ENCODE assay signal across 30 cellular contexts in the genomic region with DNA sequence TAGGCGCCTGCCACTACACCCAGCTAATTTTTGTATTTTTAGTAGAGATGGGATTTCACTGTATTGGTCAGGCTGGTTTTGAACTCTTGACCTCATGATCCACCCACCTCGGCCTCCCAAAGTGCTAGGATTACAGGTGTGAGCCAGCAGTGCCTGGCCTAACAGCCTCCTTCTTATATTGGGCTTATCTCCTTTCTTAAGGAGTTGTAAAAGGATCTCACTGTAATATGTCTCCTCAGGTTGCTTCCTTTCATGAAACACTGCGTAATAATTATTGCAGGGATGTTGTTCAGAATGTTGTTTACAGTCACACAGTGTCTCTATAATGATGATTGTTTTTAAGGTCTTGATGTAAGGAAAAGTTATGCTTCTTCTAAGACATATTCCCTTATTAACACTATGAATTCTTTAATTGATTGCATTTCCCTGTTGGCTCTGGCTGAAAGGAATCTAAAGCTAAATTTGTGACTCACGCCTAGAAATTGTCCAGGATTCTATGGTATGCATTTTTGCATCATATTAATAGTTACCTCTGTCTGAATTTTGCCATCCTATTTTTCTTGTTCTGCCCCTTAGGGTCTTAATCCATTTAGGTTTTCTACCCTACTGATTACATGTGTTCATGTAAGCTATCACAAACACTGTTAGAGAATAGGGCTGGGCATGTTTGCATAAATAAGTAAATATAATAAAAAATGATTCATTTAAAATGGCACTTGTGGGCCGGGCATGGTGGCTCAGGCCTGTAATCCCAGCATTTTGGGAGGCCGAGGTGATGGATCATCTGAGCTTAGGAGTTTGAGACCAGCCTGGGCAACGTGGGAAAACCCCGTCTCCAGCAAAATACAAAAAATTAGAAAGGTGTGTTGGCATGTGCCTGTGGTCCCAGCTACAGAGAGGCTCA. TPM values are rescaled to one million over a fixed set of nuclear protein-coding genes. Genes with fewer than 3 reads are reported as not detected.
A peak's percentile ranks its signal among the peaks of the same experiment; 100 is the strongest.
DNase-seq lines count a peak whose midpoint lies in the region; ATAC-seq and TF ChIP-seq lines count a peak whose summit lies in the region.
"Had no signal": no experiment of that assay in that cellular context is flagged by ENCODE, and none has a peak within 500 bp of the region (broad histone marks: within the 10 kb centered on the region; RNA-seq: fewer than 3 reads in every experiment).

No MANE protein-coding gene starts in this region.

- DNase-seq in ELR (ENCODE audit: low read depth) (peak; percentile 31), PC-3 (peak; percentile 59), chondrocyte (ENCODE audit: low spot score) (no peak), spleen (no peak)
- no peak for DNase-seq in activated naive CD4-positive, alpha-beta T cell treated with Interleukin-2 at 50 U/mL for 16 hours
- no peak for DNase-seq in activated T-cell treated with anti-CD3 and anti-CD28 coated beads, Interleukin-2, amount 50 U/mL, for 1 hour
- DNase-seq: activated CD4-positive, alpha-beta memory T cell treated with anti-CD3 and anti-CD28 coated beads, Interleukin-2, amount 10 ng/mL, durations not matched to agents 7 days and 5 days; activated CD4-positive, alpha-beta T cell treated with anti-CD3 and anti-CD28 coated beads for 1 hour; activated CD8-positive, alpha-beta memory T cell treated with anti-CD3 and anti-CD28 coated beads, Interleukin-2, amount 50 U/mL, for 48 hours; activated naive CD8-positive, alpha-beta T cell treated with anti-CD3 and anti-CD28 coated beads, Interleukin-2, amount 10 ng/mL, durations not matched to agents 7 days and 5 days; body of pancreas; cerebellar nuclear complex; DMS79; head of caudate nucleus; MG63; NCI-H2029 treated with DMSO at 0.1 percent for 48 hours; NCI-H2227 treated with DMSO at 0.1 percent for 48 hours; NCI-H748 treated with DMSO at 0.1 percent for 48 hours; posterior cingulate gyrus; right cardiac atrium; stimulated activated naive B cell treated with anti-CD40 and anti-IgM and Interleukin-4, amounts not matched to agents 10 μg/mL and 1 μg/mL and 100 μg/mL, for 72 hours; T-helper 2 cell had no signal

- H4K20me1 ChIP-seq in PC-3 (ENCODE audit: low read length), result no peaks in the 10 kb centered on the region
- H4K20me1 ChIP-seq: BLaER1 treated with 17β-estradiol and CSF1 and Interleukin-3, amounts not matched to agents 10 nM and 100 nM had no signal

- H3K79me2 ChIP-seq in PC-3 (ENCODE audit: low read length), result no peaks in the 10 kb centered on the region

- no peaks in the 10 kb centered on the region for H3K9me3 Mint-ChIP-seq in chondrocyte (ENCODE audit: low read depth)
- H3K9me3 Mint-ChIP-seq: activated CD4-positive, alpha-beta memory T cell treated with anti-CD3 and anti-CD28 coated beads, Interleukin-2, amount 10 ng/mL, durations not matched to agents 7 days and 5 days; activated naive CD8-positive, alpha-beta T cell treated with anti-CD3 and anti-CD28 coated beads, Interleukin-2, amount 10 ng/mL, durations not matched to agents 7 days and 5 days; activated T-helper 2 cell treated with anti-CD3 and anti-CD28 coated beads, Interferon-gamma antibody, Interleukin-2, Interleukin-4, amounts not matched to agents 10 μg/mL and 5 μg/mL and 100 μg/mL, durations not matched to agents 14 hours and 24 hours and 36 hours; GM23338; neural progenitor cell; stimulated activated naive B cell treated with anti-CD40 and anti-IgM and Interleukin-4, amounts not matched to agents 10 μg/mL and 1 μg/mL and 100 μg/mL, for 72 hours had no signal

- intact Hi-C loops in PC-3 (cut with micrococcal nuclease) (loop anchor here (2.0 kb wide), 1 partner anchor 24 kb away; a partner anchor contains a TSS), spleen (cut with DNase I; ENCODE audit: low total_unique reads) (no loop called here)

- no peak for TF ChIP-seq POLR2A in spleen (IDR thresholded peaks at IDR 0.05)

- H3K9me3 ChIP-seq in PC-3 (ENCODE audit: low read length), result no peaks in the 10 kb centered on the region
- H3K9me3 ChIP-seq in mucosa of stomach (ENCODE audit: control insufficient read depth, low read length), result no peaks in the 10 kb centered on the region
- no peaks in the 10 kb centered on the region for H3K9me3 ChIP-seq in spleen
- H3K9me3 ChIP-seq: BLaER1 treated with 17β-estradiol and CSF1 and Interleukin-3, amounts not matched to agents 10 nM and 100 nM; body of pancreas; MG63 had no signal

- WGBS in spleen, 5 donors, result 85 to 96% (median 92%) methylated on average over 8 of the region's 8 CpGs

- H3F3A ChIP-seq in PC-3 (ENCODE audit: low read length, unreplicated experiment), result no peaks in the 10 kb centered on the region

- peak overlapping the region; percentile 4 for H3K27ac Mint-ChIP-seq in chondrocyte (ENCODE audit: unreplicated experiment)
- H3K27ac Mint-ChIP-seq: activated CD4-positive, alpha-beta memory T cell treated with anti-CD3 and anti-CD28 coated beads, Interleukin-2, amount 10 ng/mL, durations not matched to agents 7 days and 5 days; activated naive CD8-positive, alpha-beta T cell treated with anti-CD3 and anti-CD28 coated beads, Interleukin-2, amount 10 ng/mL, durations not matched to agents 7 days and 5 days; activated T-helper 2 cell treated with anti-CD3 and anti-CD28 coated beads, Interferon-gamma antibody, Interleukin-2, Interleukin-4, amounts not matched to agents 10 μg/mL and 5 μg/mL and 100 μg/mL, durations not matched to agents 14 hours and 24 hours and 36 hours; GM23338; neural progenitor cell; stimulated activated naive B cell treated with anti-CD40 and anti-IgM and Interleukin-4, amounts not matched to agents 10 μg/mL and 1 μg/mL and 100 μg/mL, for 72 hours had no signal

- H3K9ac ChIP-seq in PC-3 (ENCODE audit: low read length), result no peak overlapping the region
- H3K9ac ChIP-seq in mucosa of stomach (ENCODE audit: low read length), result peak overlapping the region; percentile 32
- H3K9ac ChIP-seq: BLaER1 treated with 17β-estradiol and CSF1 and Interleukin-3, amounts not matched to agents 10 nM and 100 nM; neural progenitor cell had no signal

- TF ChIP-seq CTCF in PC-3 (conservative IDR thresholded peaks at IDR 0.05; ENCODE audit: low read depth, low read length) (no peak), chondrocyte (IDR thresholded peaks at IDR 0.05) (no peak), spleen (IDR thresholded peaks at IDR 0.05 in 8 of 11, conservative IDR thresholded peaks at IDR 0.05 in 3 of 11) (no peak)

- no peaks in the 10 kb centered on the region for H3K9me2 ChIP-seq in PC-3 (replicated peaks; ENCODE audit: low read length)

- peak overlapping the region; percentile 57 for H3K27ac ChIP-seq in PC-3 (ENCODE audit: low read length)
- no peak overlapping the region for H3K27ac ChIP-seq in spleen
- H3K27ac ChIP-seq: BLaER1 treated with 17β-estradiol and CSF1 and Interleukin-3, amounts not matched to agents 10 nM and 100 nM; body of pancreas; neural progenitor cell; SK-N-MC had no signal

- no peaks in the 10 kb centered on the region for H3K27me3 Mint-ChIP-seq in chondrocyte (ENCODE audit: low read depth)
- H3K27me3 Mint-ChIP-seq: stimulated activated naive B cell treated with anti-CD40 and anti-IgM and Interleukin-4, amounts not matched to agents 10 μg/mL and 1 μg/mL and 100 μg/mL, for 72 hours had no signal

- peaks cover 21% of the 10 kb centered on the region for H3K4me1 ChIP-seq in PC-3 (ENCODE audit: insufficient read depth, low read length)
- peaks cover 13% of the 10 kb centered on the region for H3K4me1 ChIP-seq in mucosa of stomach (ENCODE audit: control insufficient read depth, insufficient read depth, low read length)
- H3K4me1 ChIP-seq in spleen, result no peaks in the 10 kb centered on the region
- H3K4me1 ChIP-seq: BLaER1 treated with 17β-estradiol and CSF1 and Interleukin-3, amounts not matched to agents 10 nM and 100 nM; body of pancreas; neural progenitor cell had no signal

- H3K4me2 ChIP-seq in PC-3 (ENCODE audit: low read length), result peak overlapping the region; percentile 56
- H3K4me2 ChIP-seq: BLaER1 treated with 17β-estradiol and CSF1 and Interleukin-3, amounts not matched to agents 10 nM and 100 nM; GM23338; neural progenitor cell had no signal

- CTCF ChIA-PET in PC-3 (lab: Charles Lee), result interaction anchor here (1.0 kb wide), 1 partner anchor 10 kb away, joined by 5 read pairs; no protein-coding TSS in a partner anchor

- POLR2A ChIA-PET in PC-3 (lab: Charles Lee; ENCODE audit: unreplicated experiment), result interaction anchor here (0.6 to 0.7 kb wide), 2 partner anchors 108 to 416 kb away, joined by 3 to 28 read pairs; no protein-coding TSS in a partner anchor

- ATAC-seq in PC-3 (peak; percentile 93), GM19328 (IDR thresholded peaks at IDR 0.05; ENCODE audit: unreplicated experiment) (no peak)
- ATAC-seq: body of pancreas; GM12878; GM23338; right cardiac atrium; stimulated activated naive B cell treated with anti-CD40 and anti-IgM and Interleukin-4, amounts not matched to agents 10 μg/mL and 1 μg/mL and 100 μg/mL, for 72 hours had no signal

- H3K27me3 ChIP-seq in PC-3 (ENCODE audit: low read length) (no peaks in the 10 kb centered on the region), mucosa of stomach (ENCODE audit: control insufficient read depth, insufficient read depth, low read length) (no peaks in the 10 kb centered on the region), spleen (replicated peaks in 1 of 7) (no peaks in the 10 kb centered on the region)
- H3K27me3 ChIP-seq: BLaER1 treated with 17β-estradiol and CSF1 and Interleukin-3, amounts not matched to agents 10 nM and 100 nM; body of pancreas; MG63; neural progenitor cell had no signal

- no TSS peak for BruUV-seq in PC-3 (replicated peaks; lab: Mats Ljungman, UMichigan)

- H3K4me3 ChIP-seq in PC-3 (ENCODE audit: low read length), result no peak overlapping the region
- no peak overlapping the region for H3K4me3 ChIP-seq in mucosa of stomach (ENCODE audit: low read length)
- H3K4me3 ChIP-seq in spleen, result no peak overlapping the region
- H3K4me3 ChIP-seq: BLaER1 treated with 17β-estradiol and CSF1 and Interleukin-3, amounts not matched to agents 10 nM and 100 nM; body of pancreas; GM12878; GM23338; MG63; neural progenitor cell; SK-N-MC had no signal

- no peak overlapping the region for H3K4me3 Mint-ChIP-seq in chondrocyte (ENCODE audit: unreplicated experiment)
- H3K4me3 Mint-ChIP-seq: activated CD4-positive, alpha-beta memory T cell treated with anti-CD3 and anti-CD28 coated beads, Interleukin-2, amount 10 ng/mL, durations not matched to agents 7 days and 5 days; activated naive CD8-positive, alpha-beta T cell treated with anti-CD3 and anti-CD28 coated beads, Interleukin-2, amount 10 ng/mL, durations not matched to agents 7 days and 5 days; GM23338; neural progenitor cell; stimulated activated naive B cell treated with anti-CD40 and anti-IgM and Interleukin-4, amounts not matched to agents 10 μg/mL and 1 μg/mL and 100 μg/mL, for 72 hours had no signal

- peaks cover 8% of the 10 kb centered on the region for H3K4me1 Mint-ChIP-seq in chondrocyte (ENCODE audit: low read depth)
- H3K4me1 Mint-ChIP-seq: activated CD4-positive, alpha-beta memory T cell treated with anti-CD3 and anti-CD28 coated beads, Interleukin-2, amount 10 ng/mL, durations not matched to agents 7 days and 5 days; activated naive CD8-positive, alpha-beta T cell treated with anti-CD3 and anti-CD28 coated beads, Interleukin-2, amount 10 ng/mL, durations not matched to agents 7 days and 5 days; GM23338; neural progenitor cell; stimulated activated naive B cell treated with anti-CD40 and anti-IgM and Interleukin-4, amounts not matched to agents 10 μg/mL and 1 μg/mL and 100 μg/mL, for 72 hours had no signal

- 0 out of 2 replicates have a peak overlapping the region, but pooled peaks have one; percentile 64 for H2AFZ ChIP-seq in PC-3 (ENCODE audit: low read length)
- H2AFZ ChIP-seq: GM23338, neural progenitor cell had no signal

- no peaks in the 10 kb centered on the region for H3K36me3 ChIP-seq in PC-3 (ENCODE audit: low read depth, low read length)
- no peaks in the 10 kb centered on the region for H3K36me3 ChIP-seq in mucosa of stomach (ENCODE audit: control insufficient read depth, insufficient read depth, low read length)
- no peaks in the 10 kb centered on the region for H3K36me3 ChIP-seq in spleen
- H3K36me3 ChIP-seq: BLaER1 treated with 17β-estradiol and CSF1 and Interleukin-3, amounts not matched to agents 10 nM and 100 nM; MG63; neural progenitor cell had no signal

- H3K36me3 Mint-ChIP-seq in chondrocyte (ENCODE audit: low read depth), result no peaks in the 10 kb centered on the region
- H3K36me3 Mint-ChIP-seq: activated naive CD8-positive, alpha-beta T cell treated with anti-CD3 and anti-CD28 coated beads, Interleukin-2, amount 10 ng/mL, durations not matched to agents 7 days and 5 days; neural progenitor cell; stimulated activated naive B cell treated with anti-CD40 and anti-IgM and Interleukin-4, amounts not matched to agents 10 μg/mL and 1 μg/mL and 100 μg/mL, for 72 hours had no signal

RNA-seq across cellular contexts. Expression of a gene that starts 24.5 kb away (rescaled TPM):
- total RNA-seq in PC-3 (2014; rRNA removed) (13.3 and 18.3 TPM in 2 replicates), chondrocyte (25.8 to 31.1 TPM (median 27.1 TPM) in 3 replicates), spleen (10 to 100 TPM; 33.6 to 68.2 (median 51.7) TPM)
- polyA plus RNA-seq in spleen, result 10 to 100 TPM; 10.5 to 14.9 (median 13.5) TPM

RNA-seq across cellular contexts. Expression of a gene that starts 29.4 kb away (rescaled TPM):
- 103 and 107 TPM in 2 replicates for total RNA-seq in PC-3 (2014; rRNA removed)
- 53.9 to 71.7 TPM (median 70.4 TPM) in 3 replicates for total RNA-seq in chondrocyte
- total RNA-seq in spleen, result 100 to 1,000 TPM in 6 of 7 donors, 10 to 100 TPM in 1; 95.4 to 176 (median 119) TPM
- 10 to 100 TPM; 43.7 to 70.0 (median 61.6) TPM for polyA plus RNA-seq in spleen

Comparison
In these comparisons a context has a peak if more than half of its experiments do, and no peak if none do; other contexts are left out.
1. DNase-seq: peak in ELR (single experiment) and PC-3 (single experiment); none in chondrocyte (single experiment), activated naive CD4-positive, alpha-beta T cell treated with Interleukin-2 at 50 U/mL for 16 hours (single experiment), activated T-cell treated with anti-CD3 and anti-CD28 coated beads, Interleukin-2, amount 50 U/mL, for 1 hour (single experiment) and spleen (single experiment).